ENCODE assay signal across 1 cellular context in genomic region chrX:44876767-44877166, GRCh38.
TF ChIP-seq lines count a peak whose summit lies in the region.

No MANE protein-coding gene starts in this region.

TF ChIP-seq in GM12878, 131 proteins besides CTCF, POLR2A, EP300 and RAD21:
- peak; percentile 75 for TF ChIP-seq ZBTB40 (IDR thresholded peaks at IDR 0.05; ENCODE audit: borderline replicate concordance)
- TF ChIP-seq MLLT1 (IDR thresholded peaks at IDR 0.05) = peak; percentile 96
- no peak for TF ChIP-seq MTA2 (IDR thresholded peaks at IDR 0.05; ENCODE audit: low read depth)
